Comparison of ENCODE assay signal across 8 cellular contexts in the genomic region with DNA sequence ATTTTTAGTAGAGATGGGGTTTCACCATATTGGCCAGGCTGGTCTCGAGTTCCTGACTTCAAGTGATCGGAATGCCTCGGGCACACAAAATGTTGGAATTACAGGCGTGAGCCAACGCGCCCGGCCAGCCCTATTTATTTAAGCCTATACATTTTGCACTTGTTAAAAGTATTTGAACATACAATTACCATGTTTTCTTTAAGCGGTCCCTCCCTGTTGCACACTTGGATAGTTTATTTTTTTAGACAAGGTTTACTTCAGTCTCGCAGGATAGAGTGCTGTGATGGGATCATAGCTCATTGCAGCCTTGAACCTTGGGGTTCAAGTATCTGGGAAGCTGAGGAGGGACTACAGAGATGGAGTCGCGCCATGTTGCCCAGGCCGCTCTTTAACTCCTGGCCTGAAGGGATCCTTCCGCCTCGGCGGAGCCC. TPM values are rescaled to one million over a fixed set of nuclear protein-coding genes. Genes with fewer than 3 reads are reported as not detected.
DNase-seq lines count a peak whose midpoint lies in the region; ATAC-seq, FAIRE-seq and TF ChIP-seq lines count a peak whose summit lies in the region.

No MANE protein-coding gene starts in this region.

- in situ Hi-C loops in GM12878 (cut with MboI): no loop called here

- H3K36me3 ChIP-seq in GM12878 (ENCODE audit: control insufficient read depth in 2 of 2, insufficient read depth in 2 of 2, low read length in 1 of 2): no peaks in the 10 kb centered on the region
- no peaks in the 10 kb centered on the region for H3K36me3 ChIP-seq in mesenchymal stem cell (ENCODE audit: control insufficient read depth in 1 of 2, insufficient read depth in 2 of 2, low read depth in 1 of 2, low read length in 2 of 2)
- no peaks in the 10 kb centered on the region for H3K36me3 ChIP-seq in upper lobe of left lung

- H3K9me3 ChIP-seq in GM12878 (replicated peaks; ENCODE audit: control insufficient read depth, insufficient read depth, low read length) (no peaks in the 10 kb centered on the region), mesenchymal stem cell (ENCODE audit: control insufficient read depth, low read length) (no peaks in the 10 kb centered on the region), upper lobe of left lung (no peaks in the 10 kb centered on the region)

- POLR2A ChIA-PET in GM12878 (lab: Charles Lee): no interaction called here

- no peak for DNase-seq in activated naive CD4-positive, alpha-beta T cell treated with anti-CD3 and anti-CD28 coated beads, Interleukin-2, amount 10 ng/mL, durations not matched to agents 7 days and 5 days
- no peak for DNase-seq in activated naive CD4-positive, alpha-beta T cell treated with anti-CD3 and anti-CD28 coated beads, Interleukin-2, amount 50 U/mL, for 16 hours
- no peak for DNase-seq in GM12878 (ENCODE audit: low read depth, low spot score)
- DNase-seq in mesenchymal stem cell: no peak
- DNase-seq in upper lobe of left lung: no peak
- DNase-seq in AG20443 (ENCODE audit: low spot score): no peak
- no peak for DNase-seq in NCI-H1417 (lab: John Stamatoyannopoulos, UW)

- no peaks in the 10 kb centered on the region for H3K4me1 ChIP-seq in GM12878 (ENCODE audit: control insufficient read depth, insufficient read depth, low read length)
- peaks cover 7% of the 10 kb centered on the region for H3K4me1 ChIP-seq in mesenchymal stem cell (ENCODE audit: control insufficient read depth, insufficient read depth, low read depth, low read length)
- peaks cover 0 to 13% (median 6%) of the 10 kb centered on the region in 4 donors for H3K4me1 ChIP-seq in upper lobe of left lung

- H3K9ac ChIP-seq in GM12878 (ENCODE audit: control insufficient read depth, insufficient read depth, low read length): peak overlapping the region; percentile 3; the same call in 1 of the 2 replicates
- peak overlapping the region; percentile 89 for H3K9ac ChIP-seq in mesenchymal stem cell (ENCODE audit: low read length)

- TF ChIP-seq RAD21 in GM12878 (IDR thresholded peaks at IDR 0.05; ENCODE audit: insufficient read depth, low read depth, low read length): no peak

- peak overlapping the region; percentile 84 for H3K27ac Mint-ChIP-seq in activated naive CD4-positive, alpha-beta T cell treated with anti-CD3 and anti-CD28 coated beads, Interleukin-2, amount 10 ng/mL, durations not matched to agents 7 days and 5 days

- H3K27me3 Mint-ChIP-seq in activated naive CD4-positive, alpha-beta T cell treated with anti-CD3 and anti-CD28 coated beads, Interleukin-2, amount 10 ng/mL, durations not matched to agents 7 days and 5 days: no peaks in the 10 kb centered on the region

- intact Hi-C loops in GM12878 (cut with micrococcal nuclease; ENCODE audit: unreplicated experiment): no loop called here

- H4K8ac ChIP-seq in mesenchymal stem cell (ENCODE audit: low read length): peak overlapping the region; percentile 82

- WGBS in GM12878 (ENCODE audit: insufficient coverage, insufficient replicate concordance, low lambda C conversion rate, missing lambda C conversion rate): 75% methylated on average over 14 of the region's 15 CpGs
- 92% methylated on average over 15 of the region's 15 CpGs for WGBS in mesenchymal stem cell
- 86 to 90% methylated on average over 12 to 15 of the region's 15 CpGs for WGBS in upper lobe of left lung, 2 donors

- H3K9me3 Mint-ChIP-seq in activated naive CD4-positive, alpha-beta T cell treated with anti-CD3 and anti-CD28 coated beads, Interleukin-2, amount 10 ng/mL, durations not matched to agents 7 days and 5 days: no peaks in the 10 kb centered on the region

- H4K91ac ChIP-seq in mesenchymal stem cell (ENCODE audit: low read length): peak overlapping the region; percentile 6

- no peak for TF ChIP-seq EP300 in GM12878 (IDR thresholded peaks at IDR 0.05; ENCODE audit: borderline replicate concordance in 1 of 2, control insufficient read depth in 1 of 2, low read depth in 2 of 2, low read length in 2 of 2)
- TF ChIP-seq EP300 in upper lobe of left lung (IDR thresholded peaks at IDR 0.05): no peak

- H3K4me3 ChIP-seq in GM12878 (peak overlapping the region; percentile 62; the same call in 1 of the 2 replicates), mesenchymal stem cell (ENCODE audit: insufficient read depth in 1 of 2, low read depth in 1 of 2, low read length in 2 of 2) (peak overlapping the region in 1 of 2 experiments; percentile 86), upper lobe of left lung (peak overlapping the region in 3 of 4 donors; percentile 45 to 70 (median 68))

- no peak overlapping the region for H3K23ac ChIP-seq in mesenchymal stem cell (ENCODE audit: low read length in 2 of 2)

- ATAC-seq in GM12878 (peak; percentile 11; the same call in 2 of the 3 replicates), upper lobe of left lung (ENCODE audit: low FRiP score in 2 of 2) (peak in 1 of 2 donors; percentile 12), GM19324 (IDR thresholded peaks at IDR 0.05; ENCODE audit: low FRiP score, unreplicated experiment) (no peak)

- BruUV-seq in GM12878 (replicated peaks; lab: Mats Ljungman, UMichigan): no TSS peak

- H3K27ac ChIP-seq in GM12878 (ENCODE audit: control insufficient read depth, insufficient read depth) (no peak overlapping the region), mesenchymal stem cell (ENCODE audit: low read length, poor library complexity, severe bottlenecking) (no peak overlapping the region), upper lobe of left lung (peak overlapping the region; percentile 76 to 87 (median 83))

- H3K27me3 ChIP-seq in GM12878 (replicated peaks in 1 of 2; ENCODE audit: control insufficient read depth in 2 of 2, insufficient read depth in 2 of 2, low read length in 1 of 2): no peaks in the 10 kb centered on the region
- no peaks in the 10 kb centered on the region for H3K27me3 ChIP-seq in mesenchymal stem cell (ENCODE audit: control insufficient read depth in 1 of 2, insufficient read depth in 1 of 2, low read length in 2 of 2)
- no peaks in the 10 kb centered on the region for H3K27me3 ChIP-seq in upper lobe of left lung

- no peaks in the 10 kb centered on the region for H3K79me1 ChIP-seq in mesenchymal stem cell (replicated peaks; ENCODE audit: low read length, poor library complexity, severe bottlenecking)

- H2BK120ac ChIP-seq in mesenchymal stem cell (ENCODE audit: low read depth, low read length): no peak overlapping the region

- no peak overlapping the region for H2BK15ac ChIP-seq in mesenchymal stem cell (ENCODE audit: low read depth, poor library complexity, severe bottlenecking)

- H2BK5ac ChIP-seq in mesenchymal stem cell (ENCODE audit: low read depth, low read length, poor library complexity, severe bottlenecking): no peak overlapping the region

- H3K36me3 Mint-ChIP-seq in activated naive CD4-positive, alpha-beta T cell treated with anti-CD3 and anti-CD28 coated beads, Interleukin-2, amount 10 ng/mL, durations not matched to agents 7 days and 5 days: no peaks in the 10 kb centered on the region

- H3K4me3 Mint-ChIP-seq in activated naive CD4-positive, alpha-beta T cell treated with anti-CD3 and anti-CD28 coated beads, Interleukin-2, amount 10 ng/mL, durations not matched to agents 7 days and 5 days: peak overlapping the region; percentile 80

- no peaks in the 10 kb centered on the region for H4K20me1 ChIP-seq in GM12878 (ENCODE audit: control insufficient read depth, insufficient read depth)

- H3K4ac ChIP-seq in mesenchymal stem cell (ENCODE audit: low read depth in 1 of 2, low read length in 2 of 2): peak overlapping the region; percentile 51 to 73

- H3K4me2 ChIP-seq in GM12878 (ENCODE audit: control insufficient read depth, insufficient read depth): peak overlapping the region; percentile 66
- peak overlapping the region; percentile 82 for H3K4me2 ChIP-seq in mesenchymal stem cell (ENCODE audit: low read length, poor library complexity, severe bottlenecking)

- RAD21 ChIA-PET in GM12878 (lab: Charles Lee; ENCODE audit: unreplicated experiment): no interaction called here

- no peak for TF ChIP-seq POLR2A in GM12878 (IDR thresholded peaks at IDR 0.05; ENCODE audit: low read depth, low read length)
- TF ChIP-seq POLR2A in upper lobe of left lung (IDR thresholded peaks at IDR 0.05): no peak

- peak overlapping the region; percentile 37 to 64 for H3K18ac ChIP-seq in mesenchymal stem cell (ENCODE audit: low read depth in 1 of 2, low read length in 2 of 2)

- SMC1A ChIA-PET in GM12878 (lab: Charles Lee; ENCODE audit: uncharacterized antibody, unreplicated experiment): interaction anchor here (0.9 kb wide), 1 partner anchor 13 kb away, joined by 3 read pairs; no protein-coding TSS in a partner anchor

- no peak for TF ChIP-seq CTCF in GM12878 (IDR thresholded peaks at IDR 0.05 in 2 of 3, conservative IDR thresholded peaks at IDR 0.05 in 1 of 3; ENCODE audit: control insufficient read depth in 2 of 3, extremely low read depth in 1 of 3, insufficient read depth in 1 of 3, low read depth in 3 of 3, low read length in 3 of 3)
- TF ChIP-seq CTCF in upper lobe of left lung (IDR thresholded peaks at IDR 0.05): no peak

- H3K4me1 Mint-ChIP-seq in activated naive CD4-positive, alpha-beta T cell treated with anti-CD3 and anti-CD28 coated beads, Interleukin-2, amount 10 ng/mL, durations not matched to agents 7 days and 5 days: peaks cover 11% of the 10 kb centered on the region

- H3K14ac ChIP-seq in mesenchymal stem cell (ENCODE audit: low read length in 2 of 2): no peak overlapping the region

- H2AK5ac ChIP-seq in mesenchymal stem cell (ENCODE audit: low read length, severe bottlenecking): peak overlapping the region; percentile 59

- H2AFZ ChIP-seq in GM12878 (ENCODE audit: control insufficient read depth, low read depth, low read length) (peak overlapping the region; percentile 91), mesenchymal stem cell (ENCODE audit: low read depth, low read length) (peak overlapping the region; percentile 86)

- no peak for FAIRE-seq in GM12878 (lab: Jason Lieb, UNC)

- CTCF ChIA-PET in activated naive CD4-positive, alpha-beta T cell treated with anti-CD3 and anti-CD28 coated beads, Interleukin-2, amount 10 ng/mL, durations not matched to agents 7 days and 5 days (lab: Charles Lee): interaction anchor here (1.2 to 3.1 kb wide), 2 partner anchors 12 to 96 kb away, joined by 3 to 20 read pairs; no protein-coding TSS in a partner anchor
- CTCF ChIA-PET in GM12878 (lab: Yijun Ruan, JAX): interaction anchor here (1.0 to 1.2 kb wide), 2 partner anchors 12 to 35 kb away, joined by 3 to 4 read pairs; no protein-coding TSS in a partner anchor

- no peak overlapping the region for H2BK12ac ChIP-seq in mesenchymal stem cell (ENCODE audit: low read length in 2 of 2)

- no peaks in the 10 kb centered on the region for H3K79me2 ChIP-seq in GM12878 (ENCODE audit: control insufficient read depth, insufficient read depth, low read length)

RNA-seq across cellular contexts. Expression of gene SRRM3, which starts 35.7 kb away (rescaled TPM):
- total RNA-seq in GM12878 (2013; cell fraction: nucleolus; rRNA removed): not detected in 2 replicates
- total RNA-seq in GM12878 (2014; rRNA removed) (not detected in 2 replicates), GM12878 (2014; rRNA removed; fragmentation: Illumina TruSeq; extraction: Trizol) (not detected in 2 replicates), GM12878 (2021) (0.15 and 0.19 TPM in 2 replicates), upper lobe of left lung (1 to 10 TPM in 2 of 6 donors, under 1 TPM in 4; 0.30 to 1.5 (median 0.72) TPM)
- polyA plus RNA-seq in GM12878 (2011; ENCODE audit: low read depth): not detected
- polyA plus RNA-seq in GM12878 (2011; rRNA removed) (0.03 TPM in 1 of 2 replicates, not detected in the other), GM12878 (2014; fragmentation: Illumina TruSeq; extraction: Trizol) (0.03 TPM in 1 of 2 replicates, not detected in the other), GM12878 (2014; fragmentation: Nextera tagmentation; extraction: Ambion mirVana) (not detected), GM12878 (2014; rRNA removed) (not detected in 2 replicates), GM12878 (2016; fragmentation: Nextera tagmentation; extraction: Ambion mirVana) (under 1 TPM in 1 of 2 experiments, not detected in 1; 0.06 TPM)
- polyA plus RNA-seq in GM12878 (2011; cell fraction: cytosol; rRNA removed): not detected in 2 replicates
- not detected in 2 replicates for polyA plus RNA-seq in GM12878 (2011; cell fraction: nucleus; rRNA removed)
- polyA plus RNA-seq in GM12878 (2012): 0.29 and 0.30 TPM in 2 replicates
- not detected in 2 replicates for polyA minus RNA-seq in GM12878 (2011; rRNA and poly(A)+ RNA removed)
- not detected in 2 replicates for polyA minus RNA-seq in GM12878 (2011; cell fraction: cytosol; rRNA and poly(A)+ RNA removed)
- not detected in 2 replicates for polyA minus RNA-seq in GM12878 (2011; cell fraction: nucleus; rRNA and poly(A)+ RNA removed)
- 4.0 TPM for polyA plus RNA-seq in mesenchymal stem cell (2013, experiment 1 of 2)
- 4.1 TPM for polyA plus RNA-seq in mesenchymal stem cell (2013, experiment 2 of 2)

Comparison
In these comparisons a context has a peak if more than half of its experiments do, and no peak if none do; other contexts are left out.
1. H3K27ac ChIP-seq: peak in upper lobe of left lung (4 of 4); none in GM12878 (single experiment) and mesenchymal stem cell (single experiment).